In the genomic region with DNA sequence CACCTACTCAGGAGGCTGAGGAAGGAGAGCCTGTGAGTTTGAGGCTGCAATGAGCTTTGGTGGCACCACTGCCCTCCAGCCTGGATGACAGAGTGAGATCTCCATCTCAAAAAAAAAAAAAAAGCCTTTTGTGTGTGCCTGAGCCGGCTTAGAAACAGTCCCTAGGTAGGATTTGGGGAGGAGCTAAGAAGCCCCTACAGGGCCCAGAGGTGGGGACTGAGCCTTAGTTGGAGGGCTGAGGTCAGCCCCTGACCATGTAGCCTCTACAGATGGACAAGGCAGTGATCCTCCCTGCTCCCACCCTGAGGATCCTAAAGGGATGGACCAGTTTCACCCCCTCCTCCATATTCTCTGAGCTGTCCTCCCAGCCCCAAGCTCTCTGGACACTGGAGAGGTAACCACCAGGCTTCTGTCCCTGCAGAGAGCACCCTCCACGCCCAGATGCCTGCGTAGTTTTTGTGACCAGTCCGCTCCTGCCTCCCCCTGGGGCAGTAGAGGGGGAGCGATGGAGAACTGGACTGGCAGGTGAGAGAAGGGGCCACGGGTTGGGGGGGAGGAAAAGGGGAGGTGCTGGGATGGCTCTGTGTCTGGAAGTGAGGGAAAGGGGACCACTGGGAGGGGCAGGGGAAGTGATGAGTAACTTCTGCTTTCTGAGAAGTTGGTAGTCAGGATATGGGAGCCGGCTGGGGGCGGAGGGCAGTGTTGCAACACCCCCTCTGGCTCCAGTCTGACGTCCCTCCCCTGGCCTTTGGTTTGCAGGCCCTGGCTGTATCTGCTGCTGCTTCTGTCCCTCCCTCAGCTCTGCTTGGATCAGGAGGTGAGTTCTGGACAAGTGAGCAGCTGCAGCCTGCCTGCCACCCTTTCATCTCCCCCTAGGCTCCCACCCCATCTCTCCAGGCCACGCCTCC, we compare ENCODE assay signal across 1 cellular context.
TF ChIP-seq lines count a peak whose summit lies in the region.

No MANE protein-coding gene starts in this region.

TF ChIP-seq in SK-N-SH, 30 proteins besides CTCF, POLR2A, EP300 and RAD21 (continued from another document):
- TF ChIP-seq REST (IDR thresholded peaks at IDR 0.05; ENCODE audit: low read depth, low read length) (no peak), NFIC (IDR thresholded peaks at IDR 0.05; ENCODE audit: borderline replicate concordance) (no peak), NRF1 (IDR thresholded peaks at IDR 0.05; ENCODE audit: low read depth, low read length) (no peak), SIN3A (IDR thresholded peaks at IDR 0.05; ENCODE audit: borderline replicate concordance, low read depth, low read length) (no peak), FOXM1 (IDR thresholded peaks at IDR 0.05; ENCODE audit: low read depth) (no peak), GABPA (IDR thresholded peaks at IDR 0.05; ENCODE audit: low read depth) (no peak), RXRA (IDR thresholded peaks at IDR 0.05; ENCODE audit: borderline replicate concordance, low read depth) (no peak), TEAD4 (IDR thresholded peaks at IDR 0.05; ENCODE audit: borderline replicate concordance, insufficient read depth) (no peak)
- TF ChIP-seq, protein P1, sequence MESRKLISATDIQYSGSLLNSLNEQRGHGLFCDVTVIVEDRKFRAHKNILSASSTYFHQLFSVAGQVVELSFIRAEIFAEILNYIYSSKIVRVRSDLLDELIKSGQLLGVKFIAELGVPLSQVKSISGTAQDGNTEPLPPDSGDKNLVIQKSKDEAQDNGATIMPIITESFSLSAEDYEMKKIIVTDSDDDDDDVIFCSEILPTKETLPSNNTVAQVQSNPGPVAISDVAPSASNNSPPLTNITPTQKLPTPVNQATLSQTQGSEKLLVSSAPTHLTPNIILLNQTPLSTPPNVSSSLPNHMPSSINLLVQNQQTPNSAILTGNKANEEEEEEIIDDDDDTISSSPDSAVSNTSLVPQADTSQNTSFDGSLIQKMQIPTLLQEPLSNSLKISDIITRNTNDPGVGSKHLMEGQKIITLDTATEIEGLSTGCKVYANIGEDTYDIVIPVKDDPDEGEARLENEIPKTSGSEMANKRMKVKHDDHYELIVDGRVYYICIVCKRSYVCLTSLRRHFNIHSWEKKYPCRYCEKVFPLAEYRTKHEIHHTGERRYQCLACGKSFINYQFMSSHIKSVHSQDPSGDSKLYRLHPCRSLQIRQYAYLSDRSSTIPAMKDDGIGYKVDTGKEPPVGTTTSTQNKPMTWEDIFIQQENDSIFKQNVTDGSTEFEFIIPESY (IDR thresholded peaks at IDR 0.05; ENCODE audit: borderline replicate concordance, low read depth) = no peak
- TF ChIP-seq, protein P2, sequence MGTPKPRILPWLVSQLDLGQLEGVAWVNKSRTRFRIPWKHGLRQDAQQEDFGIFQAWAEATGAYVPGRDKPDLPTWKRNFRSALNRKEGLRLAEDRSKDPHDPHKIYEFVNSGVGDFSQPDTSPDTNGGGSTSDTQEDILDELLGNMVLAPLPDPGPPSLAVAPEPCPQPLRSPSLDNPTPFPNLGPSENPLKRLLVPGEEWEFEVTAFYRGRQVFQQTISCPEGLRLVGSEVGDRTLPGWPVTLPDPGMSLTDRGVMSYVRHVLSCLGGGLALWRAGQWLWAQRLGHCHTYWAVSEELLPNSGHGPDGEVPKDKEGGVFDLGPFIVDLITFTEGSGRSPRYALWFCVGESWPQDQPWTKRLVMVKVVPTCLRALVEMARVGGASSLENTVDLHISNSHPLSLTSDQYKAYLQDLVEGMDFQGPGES (IDR thresholded peaks at IDR 0.05; ENCODE audit: low read depth, low read length) = no peak
